ENCODE assay signal across 26 cellular contexts in genomic region chr6:129188795-129189194, GRCh38.
"Had no signal": no experiment of that assay in that cellular context is flagged by ENCODE, and none has a peak within 500 bp of the region (broad histone marks: within the 10 kb centered on the region; RNA-seq: fewer than 3 reads in every experiment).

No MANE protein-coding gene starts in this region.

- H2AFZ ChIP-seq: neural progenitor cell, parathyroid adenoma had no signal

- H3K4me3 Mint-ChIP-seq: effector memory CD8-positive, alpha-beta T cell; immature natural killer cell; memory B cell; naive thymus-derived CD4-positive, alpha-beta T cell; nephron; neural progenitor cell; stimulated activated effector memory CD8-positive, alpha-beta T cell treated with anti-CD3 and anti-CD28 coated beads, Interleukin-12 subunit alpha, Interleukin-12 subunit beta, amount 100 ng/mL, for 72 hours; type B pancreatic cell had no signal

- ATAC-seq: effector memory CD8-positive, alpha-beta T cell; heart right ventricle; naive thymus-derived CD4-positive, alpha-beta T cell; sciatic nerve; stimulated activated effector memory CD8-positive, alpha-beta T cell treated with anti-CD3 and anti-CD28 coated beads, Interleukin-12 subunit alpha, Interleukin-12 subunit beta, amount 100 ng/mL, for 72 hours; stimulated activated naive CD8-positive, alpha-beta T cell treated with anti-CD3 and anti-CD28 coated beads, Interleukin-15, Interleukin-2, amounts not matched to agents 100 U/mL and 50 U/mL, for 24 hours had no signal

- DNase-seq: cerebellar nuclear complex; cortex of kidney; effector memory CD8-positive, alpha-beta T cell; erythroblast; foreskin melanocyte; glutamatergic neuron; heart right ventricle; hypothalamus; immature natural killer cell; naive thymus-derived CD4-positive, alpha-beta T cell; stimulated activated CD4-positive, alpha-beta T cell treated with anti-CD3 and anti-CD28 coated beads, Interleukin-2, amount 100 ng/mL, for 24 hours; stimulated activated CD4-positive, alpha-beta T cell treated with anti-CD3 and anti-CD28 coated beads, Interleukin-4, amount 100 ng/mL, for 24 hours; stimulated activated naive CD8-positive, alpha-beta T cell treated with anti-CD3 and anti-CD28 coated beads, Interleukin-15, Interleukin-2, amounts not matched to agents 100 U/mL and 50 U/mL, for 24 hours; substantia nigra; testis; tibial artery had no signal

- H3K36me3 ChIP-seq: neural progenitor cell, prostate gland had no signal

- H3K36me3 Mint-ChIP-seq: immature natural killer cell; memory B cell; naive thymus-derived CD4-positive, alpha-beta T cell; neural progenitor cell; stimulated activated effector memory CD8-positive, alpha-beta T cell treated with anti-CD3 and anti-CD28 coated beads, Interleukin-12 subunit alpha, Interleukin-12 subunit beta, amount 100 ng/mL, for 72 hours had no signal

- H3K9me3 Mint-ChIP-seq: effector memory CD8-positive, alpha-beta T cell; memory B cell; naive thymus-derived CD4-positive, alpha-beta T cell; nephron; neural progenitor cell; stimulated activated effector memory CD8-positive, alpha-beta T cell treated with anti-CD3 and anti-CD28 coated beads, Interleukin-12 subunit alpha, Interleukin-12 subunit beta, amount 100 ng/mL, for 72 hours had no signal

- H3K79me2 ChIP-seq: parathyroid adenoma had no signal

- H3K4me2 ChIP-seq: neural progenitor cell had no signal

- H3K9ac ChIP-seq: neural progenitor cell, parathyroid adenoma had no signal

- H3K4me3 ChIP-seq: heart right ventricle, lung, neural progenitor cell, prostate gland, right atrium auricular region, testis, tibial artery had no signal

- H3K27ac Mint-ChIP-seq: effector memory CD8-positive, alpha-beta T cell; immature natural killer cell; memory B cell; naive thymus-derived CD4-positive, alpha-beta T cell; nephron; neural progenitor cell; stimulated activated effector memory CD8-positive, alpha-beta T cell treated with anti-CD3 and anti-CD28 coated beads, Interleukin-12 subunit alpha, Interleukin-12 subunit beta, amount 100 ng/mL, for 72 hours; type B pancreatic cell had no signal

- H3K4me1 Mint-ChIP-seq: immature natural killer cell; memory B cell; naive thymus-derived CD4-positive, alpha-beta T cell; nephron; neural progenitor cell; stimulated activated effector memory CD8-positive, alpha-beta T cell treated with anti-CD3 and anti-CD28 coated beads, Interleukin-12 subunit alpha, Interleukin-12 subunit beta, amount 100 ng/mL, for 72 hours had no signal

- H3K4me1 ChIP-seq: parathyroid adenoma, prostate gland, testis, tibial artery had no signal

- H3K27ac ChIP-seq: neural progenitor cell, parathyroid adenoma, prostate gland, right atrium auricular region, testis, tibial artery had no signal

- H3K27me3 ChIP-seq: heart right ventricle, neural progenitor cell, right atrium auricular region, testis, tibial artery had no signal

- H3K27me3 Mint-ChIP-seq: memory B cell, type B pancreatic cell had no signal

- H3K9me3 ChIP-seq: heart right ventricle, prostate gland, right atrium auricular region, testis, tibial artery had no signal
